2 cellular contexts compared by ENCODE assay signal in genomic region chr7:131293018-131293417, GRCh38.
TF ChIP-seq lines count a peak whose summit lies in the region.

No MANE protein-coding gene starts in this region.

TF ChIP-seq in SK-N-SH, 30 proteins besides CTCF, POLR2A, EP300 and RAD21:
- TF ChIP-seq MXI1 (IDR thresholded peaks at IDR 0.05; ENCODE audit: low read depth, low read length) (no peak), GATA2 (CRISPR knock-in tag; IDR thresholded peaks at IDR 0.05) (no peak), MAX (IDR thresholded peaks at IDR 0.05; ENCODE audit: low read depth) (peak; percentile 62; the same call in 1 of the 2 replicates), SIN3A (IDR thresholded peaks at IDR 0.05; ENCODE audit: borderline replicate concordance, low read depth, low read length) (no peak)

TF ChIP-seq in WTC11, 78 proteins besides CTCF, POLR2A, EP300 and RAD21:
- TF ChIP-seq CREB1 (CRISPR knock-in tag; IDR thresholded peaks at IDR 0.05) (no peak), MLX (CRISPR knock-in tag; IDR thresholded peaks at IDR 0.05) (no peak), ZNF396 (CRISPR knock-in tag; IDR thresholded peaks at IDR 0.05; ENCODE audit: borderline replicate concordance) (no peak), JAZF1 (CRISPR knock-in tag; IDR thresholded peaks at IDR 0.05) (no peak), ZNF138 (CRISPR knock-in tag; conservative IDR thresholded peaks at IDR 0.05) (no peak), FOXP4 (CRISPR knock-in tag; IDR thresholded peaks at IDR 0.05) (no peak), NFYB (CRISPR knock-in tag; conservative IDR thresholded peaks at IDR 0.05; ENCODE audit: low read depth) (no peak), ESRRA (CRISPR knock-in tag; IDR thresholded peaks at IDR 0.05; ENCODE audit: borderline replicate concordance) (no peak), ZMAT4 (CRISPR knock-in tag; IDR thresholded peaks at IDR 0.05) (no peak), TEAD4 (CRISPR knock-in tag; IDR thresholded peaks at IDR 0.05) (no peak), USF2 (CRISPR knock-in tag; IDR thresholded peaks at IDR 0.05) (no peak), ZNF281 (CRISPR knock-in tag; IDR thresholded peaks at IDR 0.05) (no peak), ZNF532 (CRISPR knock-in tag; IDR thresholded peaks at IDR 0.05; ENCODE audit: borderline replicate concordance) (no peak), ATF6 (CRISPR knock-in tag; IDR thresholded peaks at IDR 0.05) (no peak)
